ENCODE assay signal across 30 cellular contexts in genomic region chr10:131222986-131223385, GRCh38.
"Had no signal": no experiment of that assay in that cellular context is flagged by ENCODE, and none has a peak within 500 bp of the region (broad histone marks: within the 10 kb centered on the region; RNA-seq: fewer than 3 reads in every experiment).

No MANE protein-coding gene starts in this region.

- H3K27ac ChIP-seq: brain microvascular endothelial cell, epithelial cell of prostate, esophagus squamous epithelium, gastroesophageal sphincter, WERI-Rb-1 had no signal

- H3K27me3 Mint-ChIP-seq: activated B cell treated with CpG ODN at 0.5 μM for 24 hours; activated CD8-positive, alpha-beta T cell treated with anti-CD3 and anti-CD28 coated beads for 36 hours; activated naive CD8-positive, alpha-beta T cell; activated T-helper 17 cell treated with anti-CD3 and anti-CD28 coated beads, Interleukin-2, amount 50 U/mL, for 72 hours; central memory CD8-positive, alpha-beta T cell; T-helper 17 cell had no signal

- DNase-seq: activated B cell treated with CpG ODN at 0.5 μM for 24 hours; activated CD4-positive, alpha-beta T cell treated with anti-CD3 and anti-CD28 coated beads for 48 hours; activated CD4-positive, alpha-beta T cell treated with anti-CD3 and anti-CD28 coated beads, Interleukin-2, amount 50 U/mL, for 1 hour; activated CD4-positive, alpha-beta T cell treated with anti-CD3 and anti-CD28 coated beads, Interleukin-2, amount 50 U/mL, for 48 hours; activated CD8-positive, alpha-beta memory T cell treated with anti-CD3 and anti-CD28 coated beads for 24 hours; activated CD8-positive, alpha-beta T cell treated with anti-CD3 and anti-CD28 coated beads for 36 hours; activated effector memory CD4-positive, alpha-beta T cell treated with Interleukin-2 at 50 U/mL for 16 hours; activated gamma-delta T cell treated with Interleukin-2 at 50 U/mL for 16 hours; activated naive CD4-positive, alpha-beta T cell treated with anti-CD3 and anti-CD28 coated beads, Interleukin-2, amount 50 U/mL, for 16 hours; activated naive CD4-positive, alpha-beta T cell treated with Interleukin-2 at 50 U/mL for 16 hours; activated T-cell treated with anti-CD3 and anti-CD28 coated beads, Interleukin-2, amount 50 U/mL, for 4 hours; amniotic stem cell; anterior cingulate cortex; brain microvascular endothelial cell; cortex of kidney; dermis blood vessel endothelial cell; effector CD4-positive, alpha-beta T cell; esophagus squamous epithelium; foreskin melanocyte; T-helper 1 cell; T-helper 17 cell; T1000; WERI-Rb-1 had no signal

- H3K9me3 Mint-ChIP-seq: activated B cell treated with CpG ODN at 0.5 μM for 24 hours; activated CD8-positive, alpha-beta T cell treated with anti-CD3 and anti-CD28 coated beads for 36 hours; activated T-cell treated with anti-CD3 and anti-CD28 coated beads, Interleukin-2, amount 50 U/mL, for 4 hours; activated T-helper 17 cell treated with anti-CD3 and anti-CD28 coated beads, Interleukin-2, amount 50 U/mL, for 72 hours; central memory CD8-positive, alpha-beta T cell; T-helper 2 cell treated with Interferon-gamma antibody and Interleukin-4, amounts not matched to agents 5 μg/mL and 100 μg/mL, for 36 hours had no signal

- H3K9me3 ChIP-seq: esophagus squamous epithelium, gastroesophageal sphincter had no signal

- ATAC-seq: activated CD4-positive, CD25-positive, alpha-beta regulatory T cell treated with anti-CD3 and anti-CD28 coated beads, Interleukin-2, amount 50 U/mL, for 24 hours; activated CD8-positive, alpha-beta T cell treated with anti-CD3 and anti-CD28 coated beads for 36 hours; activated T-cell treated with anti-CD3 and anti-CD28 coated beads, Interleukin-2, amount 50 U/mL, for 4 hours; activated T-helper 17 cell treated with anti-CD3 and anti-CD28 coated beads, Interleukin-2, amount 50 U/mL, for 72 hours; gastroesophageal sphincter; T-helper 17 cell had no signal

- H3K4me1 ChIP-seq: esophagus squamous epithelium, gastroesophageal sphincter had no signal

- H3K36me3 Mint-ChIP-seq: activated naive CD8-positive, alpha-beta T cell had no signal

- H3K27ac Mint-ChIP-seq: activated B cell treated with CpG ODN at 0.5 μM for 24 hours; activated CD8-positive, alpha-beta T cell treated with anti-CD3 and anti-CD28 coated beads for 36 hours; activated naive CD8-positive, alpha-beta T cell; activated T-helper 17 cell treated with anti-CD3 and anti-CD28 coated beads, Interleukin-2, amount 50 U/mL, for 72 hours; T-helper 17 cell; T-helper 2 cell treated with Interferon-gamma antibody and Interleukin-4, amounts not matched to agents 5 μg/mL and 100 μg/mL, for 36 hours had no signal

- H3K36me3 ChIP-seq: brain microvascular endothelial cell, esophagus squamous epithelium, gastroesophageal sphincter, WERI-Rb-1 had no signal

- H3K4me3 ChIP-seq: esophagus squamous epithelium, gastroesophageal sphincter had no signal

- H3K27me3 ChIP-seq: brain microvascular endothelial cell had no signal

- H3K4me3 Mint-ChIP-seq: activated B cell treated with CpG ODN at 0.5 μM for 24 hours; activated CD8-positive, alpha-beta T cell treated with anti-CD3 and anti-CD28 coated beads for 36 hours; activated naive CD8-positive, alpha-beta T cell; activated T-cell treated with anti-CD3 and anti-CD28 coated beads, Interleukin-2, amount 50 U/mL, for 4 hours; activated T-helper 17 cell treated with anti-CD3 and anti-CD28 coated beads, Interleukin-2, amount 50 U/mL, for 72 hours; central memory CD8-positive, alpha-beta T cell; T-helper 17 cell; T-helper 2 cell treated with Interferon-gamma antibody and Interleukin-4, amounts not matched to agents 5 μg/mL and 100 μg/mL, for 36 hours had no signal

- H3K4me1 Mint-ChIP-seq: activated B cell treated with CpG ODN at 0.5 μM for 24 hours; activated T-helper 17 cell treated with anti-CD3 and anti-CD28 coated beads, Interleukin-2, amount 50 U/mL, for 72 hours; central memory CD8-positive, alpha-beta T cell; T-helper 17 cell had no signal
